24 cellular contexts compared by ENCODE assay signal in the genomic region with DNA sequence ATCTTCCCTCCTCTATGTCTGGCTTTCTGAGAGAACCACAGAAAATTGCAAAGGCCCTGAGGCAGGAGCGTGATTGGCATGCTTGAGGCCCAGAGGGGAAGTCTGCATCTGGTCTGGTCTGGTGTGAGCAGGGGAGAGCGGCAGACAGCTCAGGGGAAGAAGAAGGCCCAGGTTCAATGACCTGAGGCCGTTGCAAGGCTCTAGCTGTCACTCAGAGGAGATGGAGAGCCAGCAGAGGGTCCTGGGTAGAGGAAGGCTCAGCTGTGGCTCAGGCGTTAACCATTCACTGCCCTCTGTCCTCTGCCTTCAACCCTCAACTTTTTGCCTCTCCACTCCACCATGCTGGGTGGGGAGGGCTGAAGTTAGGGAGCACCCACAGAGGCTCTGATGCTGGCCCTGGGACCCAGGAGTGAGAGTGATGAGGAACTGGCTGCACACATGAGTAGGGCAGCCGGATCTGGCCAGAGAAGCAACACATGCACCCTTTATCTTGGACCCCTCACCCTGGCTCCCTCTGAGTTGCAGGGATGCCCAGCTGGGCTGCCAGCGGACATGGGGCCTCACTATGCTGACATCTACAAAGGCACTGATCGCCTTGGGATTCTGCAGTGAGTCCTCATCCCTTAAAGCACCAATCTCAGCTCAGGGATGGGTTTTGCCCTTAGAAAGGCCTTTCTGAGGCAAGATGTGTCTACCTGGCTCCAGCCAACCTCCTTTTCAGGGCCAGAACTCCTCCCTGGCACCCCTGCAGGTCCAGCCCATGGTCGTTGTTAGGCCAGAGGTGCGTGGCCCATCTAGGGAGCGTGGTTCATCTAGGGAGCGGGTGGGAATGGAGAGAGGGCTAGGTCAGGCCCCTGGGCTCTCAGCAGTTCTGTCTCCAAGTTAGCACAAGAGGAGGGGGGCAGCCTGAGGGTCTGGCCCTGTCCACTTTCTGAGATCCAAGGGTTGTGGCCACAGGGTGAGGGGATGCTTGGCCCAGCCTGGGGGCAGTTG. TPM values are rescaled to one million over a fixed set of nuclear protein-coding genes. Genes with fewer than 3 reads are reported as not detected.
DNase-seq lines count a peak whose midpoint lies in the region; ATAC-seq lines count a peak whose summit lies in the region.
"Had no signal": no experiment of that assay in that cellular context is flagged by ENCODE, and none has a peak within 500 bp of the region (broad histone marks: within the 10 kb centered on the region; RNA-seq: fewer than 3 reads in every experiment).

No MANE protein-coding gene starts in this region.

- peaks cover 60% of the 10 kb centered on the region for H3K4me1 Mint-ChIP-seq in activated naive CD4-positive, alpha-beta T cell treated with anti-CD3 and anti-CD28 coated beads, Interleukin-2, amount 50 U/mL, for 24 hours
- peaks cover 8 to 29% (median 14%) of the 10 kb centered on the region in 3 donors for H3K4me1 Mint-ChIP-seq in naive B cell

- ATAC-seq in naive B cell (ENCODE audit: low read depth in 2 of 2) (no peak), GM18498 (IDR thresholded peaks at IDR 0.05; ENCODE audit: unreplicated experiment) (no peak)

- H3K9me3 ChIP-seq in SK-N-MC (ENCODE audit: low read depth, low read length): peaks cover 10% of the 10 kb centered on the region; the same call in 1 of the 2 replicates

- H3K27me3 Mint-ChIP-seq in activated naive CD4-positive, alpha-beta T cell treated with anti-CD3 and anti-CD28 coated beads, Interleukin-2, amount 50 U/mL, for 24 hours: no peaks in the 10 kb centered on the region
- H3K27me3 Mint-ChIP-seq in naive B cell: peaks cover 0 to 8% (median 0%) of the 10 kb centered on the region in 3 donors
- H3K27me3 Mint-ChIP-seq: activated CD8-positive, alpha-beta T cell treated with anti-CD3 and anti-CD28 coated beads for 36 hours had no signal

- H3K36me3 ChIP-seq in SK-N-MC (ENCODE audit: insufficient read depth, low read length): 0 out of 2 replicates have a peak, but pooled peaks cover 7% of the 10 kb centered on the region
- H3K36me3 ChIP-seq: lower lobe of right lung, upper lobe of left lung had no signal

- peaks cover 6% of the 10 kb centered on the region for H3K36me3 Mint-ChIP-seq in activated naive CD4-positive, alpha-beta T cell treated with anti-CD3 and anti-CD28 coated beads, Interleukin-2, amount 50 U/mL, for 24 hours
- H3K36me3 Mint-ChIP-seq in naive B cell: peaks cover 0 to 11% of the 10 kb centered on the region in 2 donors

- no peak overlapping the region for H3K9ac ChIP-seq in SK-N-MC (ENCODE audit: insufficient read length)

- DNase-seq in activated naive CD4-positive, alpha-beta T cell (lab: John Stamatoyannopoulos, UW): no peak
- no peak for DNase-seq in SK-N-MC (ENCODE audit: low read depth, low spot score)
- DNase-seq in naive B cell: no peak
- DNase-seq in HT-29 (ENCODE audit: low spot score): no peak
- no peak for DNase-seq in activated effector memory CD4-positive, alpha-beta T cell treated with Interleukin-2 at 50 U/mL for 16 hours
- DNase-seq in RPMI8226: no peak
- DNase-seq: activated T-cell treated with anti-CD3 and anti-CD28 coated beads, Interleukin-2, amount 50 U/mL, for 4 hours; aorta; lower lobe of right lung; NCI-H446 treated with DMSO at 0.1 percent for 48 hours; stimulated activated CD8-positive, alpha-beta memory T cell treated with anti-CD3 and anti-CD28 coated beads, Interleukin-4, amount 100 ng/mL, for 48 hours; upper lobe of left lung had no signal

- no peak overlapping the region for H3K4me3 Mint-ChIP-seq in activated naive CD4-positive, alpha-beta T cell treated with anti-CD3 and anti-CD28 coated beads, Interleukin-2, amount 50 U/mL, for 24 hours
- no peak overlapping the region for H3K4me3 Mint-ChIP-seq in naive B cell
- H3K4me3 Mint-ChIP-seq: activated CD8-positive, alpha-beta T cell treated with anti-CD3 and anti-CD28 coated beads for 36 hours; activated naive CD4-positive, alpha-beta T cell treated with anti-CD3 and anti-CD28 coated beads for 36 hours; activated T-cell treated with anti-CD3 and anti-CD28 coated beads, Interleukin-2, amount 50 U/mL, for 4 hours; dendritic cell treated with granulocyte-macrophage colony-stimulating factor and Interleukin-4, amounts not matched to agents 40 ng/mL and 50 ng/mL, for 4 days had no signal

- peaks cover 9% of the 10 kb centered on the region for H3K9me3 Mint-ChIP-seq in activated naive CD4-positive, alpha-beta T cell treated with anti-CD3 and anti-CD28 coated beads, Interleukin-2, amount 50 U/mL, for 24 hours
- peaks cover 3 to 22% (median 13%) of the 10 kb centered on the region in 7 donors for H3K9me3 Mint-ChIP-seq in naive B cell

- H3K27ac Mint-ChIP-seq in activated naive CD4-positive, alpha-beta T cell treated with anti-CD3 and anti-CD28 coated beads, Interleukin-2, amount 50 U/mL, for 24 hours: peak overlapping the region; percentile 49
- peak overlapping the region in 5 of 6 donors; percentile 40 to 91 (median 63) for H3K27ac Mint-ChIP-seq in naive B cell
- H3K27ac Mint-ChIP-seq: activated CD8-positive, alpha-beta T cell treated with anti-CD3 and anti-CD28 coated beads for 36 hours; activated naive CD4-positive, alpha-beta T cell treated with anti-CD3 and anti-CD28 coated beads for 36 hours; dendritic cell treated with granulocyte-macrophage colony-stimulating factor and Interleukin-4, amounts not matched to agents 40 ng/mL and 50 ng/mL, for 4 days had no signal

- peak overlapping the region; percentile 74; the same call in 1 of the 2 replicates for H3K27ac ChIP-seq in SK-N-MC
- H3K27ac ChIP-seq: lower lobe of right lung, upper lobe of left lung had no signal

- no peak overlapping the region for H3K4me3 ChIP-seq in SK-N-MC
- H3K4me3 ChIP-seq: A549, lower lobe of right lung, upper lobe of left lung had no signal

RNA-seq across cellular contexts. Expression of a gene that starts 7.7 kb away (rescaled TPM):
- not detected for polyA plus RNA-seq in naive B cell (ENCODE audit: low read depth in 6 of 6)
- total RNA-seq in HT-29 (2014; rRNA removed; shearing (Covaris generic)): not detected in 2 replicates
- total RNA-seq: activated CD8-positive, alpha-beta T cell treated with anti-CD3 and anti-CD28 coated beads for 36 hours; activated naive CD4-positive, alpha-beta T cell treated with anti-CD3 and anti-CD28 coated beads for 36 hours; activated T-cell treated with anti-CD3 and anti-CD28 coated beads, Interleukin-2, amount 50 U/mL, for 4 hours; aorta; Calu3; cardiac septum; Daoy; kidney epithelial cell; lower lobe of right lung; PC-3; skeletal muscle tissue; upper lobe of left lung had no signal
- polyA plus RNA-seq: A549, aorta had no signal

RNA-seq across cellular contexts. Expression of a gene that starts 14.1 kb away (rescaled TPM):
- 1 to 10 TPM in 1 of 6 donors, under 1 TPM in 3, not detected in 2; 0.38 to 2.0 (median 0.55) TPM for polyA plus RNA-seq in naive B cell (ENCODE audit: low read depth in 6 of 6)
- total RNA-seq in HT-29 (2014; rRNA removed; shearing (Covaris generic)): not detected in 2 replicates
- total RNA-seq: activated CD8-positive, alpha-beta T cell treated with anti-CD3 and anti-CD28 coated beads for 36 hours; activated T-cell treated with anti-CD3 and anti-CD28 coated beads, Interleukin-2, amount 50 U/mL, for 4 hours; aorta; Calu3; cardiac septum; Daoy; kidney epithelial cell; lower lobe of right lung; PC-3; skeletal muscle tissue; upper lobe of left lung had no signal
- polyA plus RNA-seq: A549, aorta had no signal

RNA-seq across cellular contexts. Expression of a gene that starts 20.5 kb away (rescaled TPM):
- not detected for polyA plus RNA-seq in naive B cell (ENCODE audit: low read depth in 6 of 6)
- total RNA-seq in HT-29 (2014; rRNA removed; shearing (Covaris generic)): not detected in 2 replicates
- total RNA-seq: activated CD8-positive, alpha-beta T cell treated with anti-CD3 and anti-CD28 coated beads for 36 hours; activated naive CD4-positive, alpha-beta T cell treated with anti-CD3 and anti-CD28 coated beads for 36 hours; activated T-cell treated with anti-CD3 and anti-CD28 coated beads, Interleukin-2, amount 50 U/mL, for 4 hours; aorta; Calu3; cardiac septum; Daoy; kidney epithelial cell; lower lobe of right lung; PC-3; skeletal muscle tissue; upper lobe of left lung had no signal
- polyA plus RNA-seq: A549, aorta had no signal

RNA-seq across cellular contexts. Expression of a gene that starts 27.4 kb away (rescaled TPM):
- not detected for polyA plus RNA-seq in naive B cell (ENCODE audit: low read depth in 6 of 6)
- total RNA-seq in HT-29 (2014; rRNA removed; shearing (Covaris generic)): not detected in 2 replicates
- total RNA-seq: activated CD8-positive, alpha-beta T cell treated with anti-CD3 and anti-CD28 coated beads for 36 hours; activated naive CD4-positive, alpha-beta T cell treated with anti-CD3 and anti-CD28 coated beads for 36 hours; activated T-cell treated with anti-CD3 and anti-CD28 coated beads, Interleukin-2, amount 50 U/mL, for 4 hours; aorta; Calu3; cardiac septum; Daoy; kidney epithelial cell; lower lobe of right lung; PC-3; skeletal muscle tissue; upper lobe of left lung had no signal
- polyA plus RNA-seq: A549, aorta had no signal

RNA-seq across cellular contexts. Expression of a gene that starts 46.4 kb away (rescaled TPM):
- polyA plus RNA-seq in naive B cell (ENCODE audit: low read depth in 6 of 6): not detected
- total RNA-seq in HT-29 (2014; rRNA removed; shearing (Covaris generic)): not detected in 2 replicates
- total RNA-seq: activated CD8-positive, alpha-beta T cell treated with anti-CD3 and anti-CD28 coated beads for 36 hours; activated naive CD4-positive, alpha-beta T cell treated with anti-CD3 and anti-CD28 coated beads for 36 hours; activated T-cell treated with anti-CD3 and anti-CD28 coated beads, Interleukin-2, amount 50 U/mL, for 4 hours; aorta; Calu3; cardiac septum; Daoy; lower lobe of right lung; PC-3; skeletal muscle tissue; upper lobe of left lung had no signal
- polyA plus RNA-seq: aorta had no signal
